In the genomic region with DNA sequence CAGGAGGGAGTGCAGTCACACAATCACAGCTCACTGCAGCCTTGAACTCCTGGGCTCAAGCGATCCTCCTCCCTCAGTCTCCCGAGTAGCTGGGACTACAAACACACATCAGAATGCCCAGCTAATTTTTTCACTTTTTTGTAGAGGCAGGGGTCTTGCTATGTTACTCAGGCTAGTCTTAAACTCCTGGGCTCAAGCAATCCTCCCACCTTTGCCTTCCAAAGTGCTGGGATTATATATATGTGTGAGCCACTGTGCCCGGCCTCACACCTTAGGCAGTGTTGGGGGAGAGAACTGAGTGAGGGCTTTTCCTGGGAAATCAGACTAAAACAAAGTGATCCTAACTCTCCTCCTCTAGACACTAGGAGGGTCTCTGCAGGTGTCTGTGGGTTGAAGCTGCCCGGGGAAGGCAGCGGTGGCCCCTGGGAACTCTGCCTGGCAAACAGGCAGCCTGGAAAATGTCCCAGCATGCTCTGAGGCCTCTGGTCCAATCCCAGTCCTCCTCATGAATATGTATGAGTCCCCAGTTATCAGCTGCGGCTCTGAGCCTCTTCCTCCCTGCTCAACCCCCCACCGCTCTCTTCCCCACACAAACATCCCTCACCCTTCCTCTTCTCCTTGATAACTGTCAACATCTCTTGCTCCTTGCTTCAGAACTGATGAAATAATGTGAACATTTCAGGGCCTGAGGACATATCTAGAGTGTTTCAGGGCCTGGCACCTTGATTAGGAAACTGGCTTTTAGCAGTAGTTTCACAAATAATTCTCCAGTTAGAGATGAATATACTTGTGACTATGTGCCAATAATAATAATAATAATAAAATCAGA, we compare ENCODE assay signal across 1 cellular context.
TF ChIP-seq lines count a peak whose summit lies in the region.

No MANE protein-coding gene starts in this region.

TF ChIP-seq in HepG2, 621 proteins besides CTCF, POLR2A, EP300 and RAD21 (continued from another document and continues in another):
- TF ChIP-seq, protein P1, sequence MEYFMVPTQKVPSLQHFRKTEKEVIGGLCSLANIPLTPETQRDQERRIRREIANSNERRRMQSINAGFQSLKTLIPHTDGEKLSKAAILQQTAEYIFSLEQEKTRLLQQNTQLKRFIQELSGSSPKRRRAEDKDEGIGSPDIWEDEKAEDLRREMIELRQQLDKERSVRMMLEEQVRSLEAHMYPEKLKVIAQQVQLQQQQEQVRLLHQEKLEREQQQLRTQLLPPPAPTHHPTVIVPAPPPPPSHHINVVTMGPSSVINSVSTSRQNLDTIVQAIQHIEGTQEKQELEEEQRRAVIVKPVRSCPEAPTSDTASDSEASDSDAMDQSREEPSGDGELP (IDR thresholded peaks at IDR 0.05; ENCODE audit: borderline replicate concordance, low read depth), result peak; percentile 87
- TF ChIP-seq, protein P2, sequence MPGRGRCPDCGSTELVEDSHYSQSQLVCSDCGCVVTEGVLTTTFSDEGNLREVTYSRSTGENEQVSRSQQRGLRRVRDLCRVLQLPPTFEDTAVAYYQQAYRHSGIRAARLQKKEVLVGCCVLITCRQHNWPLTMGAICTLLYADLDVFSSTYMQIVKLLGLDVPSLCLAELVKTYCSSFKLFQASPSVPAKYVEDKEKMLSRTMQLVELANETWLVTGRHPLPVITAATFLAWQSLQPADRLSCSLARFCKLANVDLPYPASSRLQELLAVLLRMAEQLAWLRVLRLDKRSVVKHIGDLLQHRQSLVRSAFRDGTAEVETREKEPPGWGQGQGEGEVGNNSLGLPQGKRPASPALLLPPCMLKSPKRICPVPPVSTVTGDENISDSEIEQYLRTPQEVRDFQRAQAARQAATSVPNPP (CRISPR knock-in tag; IDR thresholded peaks at IDR 0.05), result no peak
- TF ChIP-seq PHB2 (IDR thresholded peaks at IDR 0.05; ENCODE audit: partially characterized antibody), result no peak
- TF ChIP-seq HCFC1 (IDR thresholded peaks at IDR 0.05; ENCODE audit: low read depth, low read length), result no peak
- no peak; the same call in 1 of the 2 replicates for TF ChIP-seq ZNF772 (CRISPR knock-in tag; IDR thresholded peaks at IDR 0.05)
- TF ChIP-seq MAFF (IDR thresholded peaks at IDR 0.05; ENCODE audit: low read depth, low read length), result no peak
- TF ChIP-seq ZSCAN20 (CRISPR knock-in tag; IDR thresholded peaks at IDR 0.05; ENCODE audit: borderline replicate concordance), result no peak
- TF ChIP-seq ZNF619 (CRISPR knock-in tag; IDR thresholded peaks at IDR 0.05), result no peak
- no peak for TF ChIP-seq ZMAT3 (CRISPR knock-in tag; conservative IDR thresholded peaks at IDR 0.05)
- TF ChIP-seq ZNF788 (CRISPR knock-in tag; IDR thresholded peaks at IDR 0.05; ENCODE audit: borderline replicate concordance), result no peak
- no peak for TF ChIP-seq ZNF83 (CRISPR knock-in tag; IDR thresholded peaks at IDR 0.05; ENCODE audit: borderline replicate concordance)
- no peak for TF ChIP-seq ZNF883 (CRISPR knock-in tag; IDR thresholded peaks at IDR 0.05; ENCODE audit: not compliant biosample characterization)
- TF ChIP-seq, protein P3, sequence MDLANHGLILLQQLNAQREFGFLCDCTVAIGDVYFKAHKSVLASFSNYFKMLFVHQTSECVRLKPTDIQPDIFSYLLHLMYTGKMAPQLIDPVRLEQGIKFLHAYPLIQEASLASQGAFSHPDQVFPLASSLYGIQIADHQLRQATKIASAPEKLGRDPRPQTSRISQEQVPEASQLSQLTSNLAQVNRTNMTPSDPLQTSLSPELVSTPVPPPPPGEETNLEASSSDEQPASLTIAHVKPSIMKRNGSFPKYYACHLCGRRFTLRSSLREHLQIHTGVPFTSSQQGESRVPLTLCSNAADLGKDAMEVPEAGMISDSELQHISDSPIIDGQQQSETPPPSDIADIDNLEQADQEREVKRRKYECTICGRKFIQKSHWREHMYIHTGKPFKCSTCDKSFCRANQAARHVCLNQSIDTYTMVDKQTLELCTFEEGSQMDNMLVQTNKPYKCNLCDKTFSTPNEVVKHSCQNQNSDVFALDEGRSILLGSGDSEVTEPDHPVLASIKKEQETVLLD (CRISPR knock-in tag; IDR thresholded peaks at IDR 0.05; ENCODE audit: low read depth), result no peak
- TF ChIP-seq, protein P4, sequence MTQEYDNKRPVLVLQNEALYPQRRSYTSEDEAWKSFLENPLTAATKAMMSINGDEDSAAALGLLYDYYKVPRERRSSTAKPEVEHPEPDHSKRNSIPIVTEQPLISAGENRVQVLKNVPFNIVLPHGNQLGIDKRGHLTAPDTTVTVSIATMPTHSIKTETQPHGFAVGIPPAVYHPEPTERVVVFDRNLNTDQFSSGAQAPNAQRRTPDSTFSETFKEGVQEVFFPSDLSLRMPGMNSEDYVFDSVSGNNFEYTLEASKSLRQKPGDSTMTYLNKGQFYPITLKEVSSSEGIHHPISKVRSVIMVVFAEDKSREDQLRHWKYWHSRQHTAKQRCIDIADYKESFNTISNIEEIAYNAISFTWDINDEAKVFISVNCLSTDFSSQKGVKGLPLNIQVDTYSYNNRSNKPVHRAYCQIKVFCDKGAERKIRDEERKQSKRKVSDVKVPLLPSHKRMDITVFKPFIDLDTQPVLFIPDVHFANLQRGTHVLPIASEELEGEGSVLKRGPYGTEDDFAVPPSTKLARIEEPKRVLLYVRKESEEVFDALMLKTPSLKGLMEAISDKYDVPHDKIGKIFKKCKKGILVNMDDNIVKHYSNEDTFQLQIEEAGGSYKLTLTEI (CRISPR knock-in tag; conservative IDR thresholded peaks at IDR 0.05), result no peak
- TF ChIP-seq, protein P5, sequence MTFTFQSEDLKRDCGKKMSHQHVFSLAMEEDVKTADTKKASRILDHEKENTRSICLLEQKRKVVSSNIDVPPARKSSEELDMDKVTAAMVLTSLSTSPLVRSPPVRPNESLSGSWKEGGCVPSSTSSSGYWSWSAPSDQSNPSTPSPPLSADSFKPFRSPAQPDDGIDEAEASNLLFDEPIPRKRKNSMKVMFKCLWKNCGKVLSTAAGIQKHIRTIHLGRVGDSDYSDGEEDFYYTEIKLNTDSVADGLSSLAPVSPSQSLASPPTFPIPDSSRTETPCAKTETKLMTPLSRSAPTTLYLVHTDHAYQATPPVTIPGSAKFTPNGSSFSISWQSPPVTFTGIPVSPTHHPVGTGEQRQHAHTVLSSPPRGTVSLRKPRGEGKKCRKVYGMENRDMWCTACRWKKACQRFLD (CRISPR knock-in tag; IDR thresholded peaks at IDR 0.05; ENCODE audit: borderline replicate concordance), result no peak
- TF ChIP-seq HNF4A (CRISPR knock-in tag; IDR thresholded peaks at IDR 0.05), result no peak
- no peak for TF ChIP-seq SIN3B (IDR thresholded peaks at IDR 0.05; ENCODE audit: low read length)
- no peak for TF ChIP-seq ZFP82 (CRISPR knock-in tag; IDR thresholded peaks at IDR 0.05; ENCODE audit: borderline replicate concordance)
- TF ChIP-seq ZNF510 (CRISPR knock-in tag; IDR thresholded peaks at IDR 0.05; ENCODE audit: low read depth), result no peak
- no peak for TF ChIP-seq ZNF567 (CRISPR knock-in tag; IDR thresholded peaks at IDR 0.05; ENCODE audit: borderline replicate concordance)
- no peak for TF ChIP-seq EZH2 (conservative IDR thresholded peaks at IDR 0.05; ENCODE audit: low read depth, low read length)
- no peak for TF ChIP-seq STAT5B (CRISPR knock-in tag; IDR thresholded peaks at IDR 0.05)
- TF ChIP-seq, protein P6, sequence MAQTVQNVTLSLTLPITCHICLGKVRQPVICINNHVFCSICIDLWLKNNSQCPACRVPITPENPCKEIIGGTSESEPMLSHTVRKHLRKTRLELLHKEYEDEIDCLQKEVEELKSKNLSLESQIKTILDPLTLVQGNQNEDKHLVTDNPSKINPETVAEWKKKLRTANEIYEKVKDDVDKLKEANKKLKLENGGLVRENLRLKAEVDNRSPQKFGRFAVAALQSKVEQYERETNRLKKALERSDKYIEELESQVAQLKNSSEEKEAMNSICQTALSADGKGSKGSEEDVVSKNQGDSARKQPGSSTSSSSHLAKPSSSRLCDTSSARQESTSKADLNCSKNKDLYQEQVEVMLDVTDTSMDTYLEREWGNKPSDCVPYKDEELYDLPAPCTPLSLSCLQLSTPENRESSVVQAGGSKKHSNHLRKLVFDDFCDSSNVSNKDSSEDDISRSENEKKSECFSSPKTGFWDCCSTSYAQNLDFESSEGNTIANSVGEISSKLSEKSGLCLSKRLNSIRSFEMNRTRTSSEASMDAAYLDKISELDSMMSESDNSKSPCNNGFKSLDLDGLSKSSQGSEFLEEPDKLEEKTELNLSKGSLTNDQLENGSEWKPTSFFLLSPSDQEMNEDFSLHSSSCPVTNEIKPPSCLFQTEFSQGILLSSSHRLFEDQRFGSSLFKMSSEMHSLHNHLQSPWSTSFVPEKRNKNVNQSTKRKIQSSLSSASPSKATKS (CRISPR knock-in tag; IDR thresholded peaks at IDR 0.05), result no peak
- TF ChIP-seq AKAP8 (CRISPR knock-in tag; IDR thresholded peaks at IDR 0.05), result no peak
- peak; percentile 96 for TF ChIP-seq POLR2G (IDR thresholded peaks at IDR 0.05; ENCODE audit: low read depth, low read length)
- TF ChIP-seq HNF4G (IDR thresholded peaks at IDR 0.05; ENCODE audit: borderline replicate concordance, low read depth, low read length), result no peak
- TF ChIP-seq HNF4G (CRISPR knock-in tag; IDR thresholded peaks at IDR 0.05; ENCODE audit: borderline replicate concordance, low read depth), result no peak
- TF ChIP-seq RARA (CRISPR knock-in tag; IDR thresholded peaks at IDR 0.05), result no peak; the same call in 1 of the 2 replicates
- TF ChIP-seq ZNF331 (CRISPR knock-in tag; IDR thresholded peaks at IDR 0.05), result peak; percentile 48; the same call in 1 of the 2 replicates
- TF ChIP-seq DMAP1 (CRISPR knock-in tag; IDR thresholded peaks at IDR 0.05), result peak; percentile 56; the same call in 1 of the 2 replicates
- TF ChIP-seq ZNF652 (CRISPR knock-in tag; IDR thresholded peaks at IDR 0.05; ENCODE audit: borderline replicate concordance, low read depth), result no peak
- peak; percentile 53; the same call in 1 of the 2 replicates for TF ChIP-seq MTF2 (CRISPR knock-in tag; IDR thresholded peaks at IDR 0.05; ENCODE audit: borderline replicate concordance)
- peak; percentile 41; the same call in 1 of the 2 replicates for TF ChIP-seq NFYB (CRISPR knock-in tag; IDR thresholded peaks at IDR 0.05)
- TF ChIP-seq SNRNP70 (IDR thresholded peaks at IDR 0.05; ENCODE audit: low read depth, low read length), result no peak
- TF ChIP-seq ZBTB7A (CRISPR knock-in tag; IDR thresholded peaks at IDR 0.05), result no peak
- no peak for TF ChIP-seq ZNF337 (CRISPR knock-in tag; IDR thresholded peaks at IDR 0.05; ENCODE audit: borderline replicate concordance, low read depth)
- no peak for TF ChIP-seq GTF3A (CRISPR knock-in tag; conservative IDR thresholded peaks at IDR 0.05)
- TF ChIP-seq ZNF121 (CRISPR knock-in tag; IDR thresholded peaks at IDR 0.05), result no peak
- TF ChIP-seq, protein P7, sequence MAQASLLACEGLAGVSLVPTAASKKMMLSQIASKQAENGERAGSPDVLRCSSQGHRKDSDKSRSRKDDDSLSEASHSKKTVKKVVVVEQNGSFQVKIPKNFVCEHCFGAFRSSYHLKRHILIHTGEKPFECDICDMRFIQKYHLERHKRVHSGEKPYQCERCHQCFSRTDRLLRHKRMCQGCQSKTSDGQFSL (CRISPR knock-in tag; IDR thresholded peaks at IDR 0.05), result no peak
- TF ChIP-seq ZNF343 (CRISPR knock-in tag; IDR thresholded peaks at IDR 0.05), result no peak
- no peak for TF ChIP-seq STAG1 (CRISPR knock-in tag; IDR thresholded peaks at IDR 0.05)
- TF ChIP-seq ZNF460 (CRISPR knock-in tag; IDR thresholded peaks at IDR 0.05; ENCODE audit: borderline replicate concordance), result no peak
- 0 out of 2 replicates have a peak, but pooled peaks have one; percentile 20 for TF ChIP-seq BRCA1 (CRISPR knock-in tag; IDR thresholded peaks at IDR 0.05)
- no peak for TF ChIP-seq ZNF781 (CRISPR knock-in tag; IDR thresholded peaks at IDR 0.05; ENCODE audit: borderline replicate concordance, not compliant biosample characterization)
- TF ChIP-seq, protein P8, sequence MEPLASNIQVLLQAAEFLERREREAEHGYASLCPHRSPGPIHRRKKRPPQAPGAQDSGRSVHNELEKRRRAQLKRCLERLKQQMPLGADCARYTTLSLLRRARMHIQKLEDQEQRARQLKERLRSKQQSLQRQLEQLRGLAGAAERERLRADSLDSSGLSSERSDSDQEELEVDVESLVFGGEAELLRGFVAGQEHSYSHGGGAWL (CRISPR knock-in tag; IDR thresholded peaks at IDR 0.05), result 0 out of 2 replicates have a peak, but pooled peaks have one; percentile 50
- TF ChIP-seq ZNF607 (CRISPR knock-in tag; IDR thresholded peaks at IDR 0.05; ENCODE audit: borderline replicate concordance), result peak; percentile 19; the same call in 1 of the 2 replicates
- no peak for TF ChIP-seq MAF1 (CRISPR knock-in tag; IDR thresholded peaks at IDR 0.05; ENCODE audit: borderline replicate concordance)
- TF ChIP-seq ZNF563 (CRISPR knock-in tag; IDR thresholded peaks at IDR 0.05), result no peak
- no peak for TF ChIP-seq TBL1XR1 (IDR thresholded peaks at IDR 0.05; ENCODE audit: borderline replicate concordance, low read length, partially characterized antibody)
- TF ChIP-seq ZMYM3 (CRISPR knock-in tag; IDR thresholded peaks at IDR 0.05), result no peak
- TF ChIP-seq NPAS2 (CRISPR knock-in tag; IDR thresholded peaks at IDR 0.05; ENCODE audit: borderline replicate concordance), result no peak
- no peak for TF ChIP-seq RBM22 (optimal IDR thresholded peaks at IDR 0.05; ENCODE audit: low read length)
- no peak for TF ChIP-seq ZNF776 (CRISPR knock-in tag; IDR thresholded peaks at IDR 0.05)
- TF ChIP-seq ZNF180 (CRISPR knock-in tag; IDR thresholded peaks at IDR 0.05; ENCODE audit: borderline replicate concordance, low read depth), result no peak
- TF ChIP-seq MTF1 (CRISPR knock-in tag; IDR thresholded peaks at IDR 0.05), result no peak
- TF ChIP-seq ZNF101 (CRISPR knock-in tag; IDR thresholded peaks at IDR 0.05; ENCODE audit: borderline replicate concordance, low read depth), result no peak
- no peak for TF ChIP-seq ZNF383 (CRISPR knock-in tag; IDR thresholded peaks at IDR 0.05; ENCODE audit: borderline replicate concordance)
- no peak for TF ChIP-seq KDM6A (CRISPR knock-in tag; IDR thresholded peaks at IDR 0.05; ENCODE audit: low read depth)
- TF ChIP-seq, protein P9, sequence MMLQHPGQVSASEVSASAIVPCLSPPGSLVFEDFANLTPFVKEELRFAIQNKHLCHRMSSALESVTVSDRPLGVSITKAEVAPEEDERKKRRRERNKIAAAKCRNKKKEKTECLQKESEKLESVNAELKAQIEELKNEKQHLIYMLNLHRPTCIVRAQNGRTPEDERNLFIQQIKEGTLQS (CRISPR knock-in tag; IDR thresholded peaks at IDR 0.05), result no peak
- TF ChIP-seq TOPORS (CRISPR knock-in tag; IDR thresholded peaks at IDR 0.05), result no peak
- TF ChIP-seq NFE2L1 (CRISPR knock-in tag; IDR thresholded peaks at IDR 0.05; ENCODE audit: borderline replicate concordance), result no peak
- TF ChIP-seq, protein P10, sequence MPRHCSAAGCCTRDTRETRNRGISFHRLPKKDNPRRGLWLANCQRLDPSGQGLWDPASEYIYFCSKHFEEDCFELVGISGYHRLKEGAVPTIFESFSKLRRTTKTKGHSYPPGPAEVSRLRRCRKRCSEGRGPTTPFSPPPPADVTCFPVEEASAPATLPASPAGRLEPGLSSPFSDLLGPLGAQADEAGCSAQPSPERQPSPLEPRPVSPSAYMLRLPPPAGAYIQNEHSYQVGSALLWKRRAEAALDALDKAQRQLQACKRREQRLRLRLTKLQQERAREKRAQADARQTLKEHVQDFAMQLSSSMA (CRISPR knock-in tag; IDR thresholded peaks at IDR 0.05), result no peak; the same call in 1 of the 2 replicates
- TF ChIP-seq ZNF44 (CRISPR knock-in tag; IDR thresholded peaks at IDR 0.05), result no peak
- no peak for TF ChIP-seq HNRNPUL1 (IDR thresholded peaks at IDR 0.05; ENCODE audit: low read depth, low read length)
